Comparison of ENCODE assay signal across 1 cellular context in the genomic region with DNA sequence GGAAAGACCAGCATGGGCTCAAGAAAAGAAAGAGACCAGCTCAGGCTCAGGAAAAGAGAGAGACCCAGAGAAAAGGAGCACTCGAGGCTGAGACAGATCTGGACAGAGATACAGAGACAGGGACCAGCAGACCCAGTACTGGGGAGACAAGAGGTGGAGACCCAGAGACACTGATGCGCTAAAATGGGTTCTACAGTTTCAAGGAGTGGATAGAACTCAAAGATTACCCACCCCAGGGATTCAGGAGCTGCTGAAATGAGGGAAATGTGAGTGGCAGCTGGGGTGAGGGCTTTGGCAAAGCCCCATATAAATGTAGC.
TF ChIP-seq lines count a peak whose summit lies in the region.

No MANE protein-coding gene starts in this region.

TF ChIP-seq in SK-N-SH treated with all-trans-retinoic acid at 6 μM for 48 hours, 23 proteins besides CTCF, POLR2A, EP300 and RAD21 (continued from another document):
- TF ChIP-seq, protein P1, sequence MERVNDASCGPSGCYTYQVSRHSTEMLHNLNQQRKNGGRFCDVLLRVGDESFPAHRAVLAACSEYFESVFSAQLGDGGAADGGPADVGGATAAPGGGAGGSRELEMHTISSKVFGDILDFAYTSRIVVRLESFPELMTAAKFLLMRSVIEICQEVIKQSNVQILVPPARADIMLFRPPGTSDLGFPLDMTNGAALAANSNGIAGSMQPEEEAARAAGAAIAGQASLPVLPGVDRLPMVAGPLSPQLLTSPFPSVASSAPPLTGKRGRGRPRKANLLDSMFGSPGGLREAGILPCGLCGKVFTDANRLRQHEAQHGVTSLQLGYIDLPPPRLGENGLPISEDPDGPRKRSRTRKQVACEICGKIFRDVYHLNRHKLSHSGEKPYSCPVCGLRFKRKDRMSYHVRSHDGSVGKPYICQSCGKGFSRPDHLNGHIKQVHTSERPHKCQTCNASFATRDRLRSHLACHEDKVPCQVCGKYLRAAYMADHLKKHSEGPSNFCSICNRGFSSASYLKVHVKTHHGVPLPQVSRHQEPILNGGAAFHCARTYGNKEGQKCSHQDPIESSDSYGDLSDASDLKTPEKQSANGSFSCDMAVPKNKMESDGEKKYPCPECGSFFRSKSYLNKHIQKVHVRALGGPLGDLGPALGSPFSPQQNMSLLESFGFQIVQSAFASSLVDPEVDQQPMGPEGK (CRISPR knock-in tag; IDR thresholded peaks at IDR 0.05; ENCODE audit: borderline replicate concordance) = no peak
- TF ChIP-seq OSR1 (CRISPR knock-in tag; IDR thresholded peaks at IDR 0.05) = no peak
- no peak for TF ChIP-seq PPARA (CRISPR knock-in tag; IDR thresholded peaks at IDR 0.05; ENCODE audit: borderline replicate concordance)
- TF ChIP-seq SNAI2 (CRISPR knock-in tag; IDR thresholded peaks at IDR 0.05) = no peak
- TF ChIP-seq CSDC2 (CRISPR knock-in tag; IDR thresholded peaks at IDR 0.05) = no peak
- no peak for TF ChIP-seq ZNF70 (CRISPR knock-in tag; IDR thresholded peaks at IDR 0.05)
- TF ChIP-seq, protein P2, sequence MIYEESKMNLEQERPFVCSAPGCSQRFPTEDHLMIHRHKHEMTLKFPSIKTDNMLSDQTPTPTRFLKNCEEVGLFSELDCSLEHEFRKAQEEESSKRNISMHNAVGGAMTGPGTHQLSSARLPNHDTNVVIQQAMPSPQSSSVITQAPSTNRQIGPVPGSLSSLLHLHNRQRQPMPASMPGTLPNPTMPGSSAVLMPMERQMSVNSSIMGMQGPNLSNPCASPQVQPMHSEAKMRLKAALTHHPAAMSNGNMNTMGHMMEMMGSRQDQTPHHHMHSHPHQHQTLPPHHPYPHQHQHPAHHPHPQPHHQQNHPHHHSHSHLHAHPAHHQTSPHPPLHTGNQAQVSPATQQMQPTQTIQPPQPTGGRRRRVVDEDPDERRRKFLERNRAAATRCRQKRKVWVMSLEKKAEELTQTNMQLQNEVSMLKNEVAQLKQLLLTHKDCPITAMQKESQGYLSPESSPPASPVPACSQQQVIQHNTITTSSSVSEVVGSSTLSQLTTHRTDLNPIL (CRISPR knock-in tag; IDR thresholded peaks at IDR 0.05; ENCODE audit: low read depth) = no peak
- TF ChIP-seq TSHZ2 (CRISPR knock-in tag; IDR thresholded peaks at IDR 0.05) = no peak
- TF ChIP-seq ZFP30 (CRISPR knock-in tag; IDR thresholded peaks at IDR 0.05) = no peak
- TF ChIP-seq ARNTL (CRISPR knock-in tag; IDR thresholded peaks at IDR 0.05; ENCODE audit: borderline replicate concordance, low read depth) = no peak
- TF ChIP-seq ZNF565 (CRISPR knock-in tag; conservative IDR thresholded peaks at IDR 0.05; ENCODE audit: low read depth) = no peak
- no peak for TF ChIP-seq ZC3H10 (CRISPR knock-in tag; IDR thresholded peaks at IDR 0.05)
- TF ChIP-seq ESRRG (CRISPR knock-in tag; IDR thresholded peaks at IDR 0.05) = no peak
- TF ChIP-seq, protein P3, sequence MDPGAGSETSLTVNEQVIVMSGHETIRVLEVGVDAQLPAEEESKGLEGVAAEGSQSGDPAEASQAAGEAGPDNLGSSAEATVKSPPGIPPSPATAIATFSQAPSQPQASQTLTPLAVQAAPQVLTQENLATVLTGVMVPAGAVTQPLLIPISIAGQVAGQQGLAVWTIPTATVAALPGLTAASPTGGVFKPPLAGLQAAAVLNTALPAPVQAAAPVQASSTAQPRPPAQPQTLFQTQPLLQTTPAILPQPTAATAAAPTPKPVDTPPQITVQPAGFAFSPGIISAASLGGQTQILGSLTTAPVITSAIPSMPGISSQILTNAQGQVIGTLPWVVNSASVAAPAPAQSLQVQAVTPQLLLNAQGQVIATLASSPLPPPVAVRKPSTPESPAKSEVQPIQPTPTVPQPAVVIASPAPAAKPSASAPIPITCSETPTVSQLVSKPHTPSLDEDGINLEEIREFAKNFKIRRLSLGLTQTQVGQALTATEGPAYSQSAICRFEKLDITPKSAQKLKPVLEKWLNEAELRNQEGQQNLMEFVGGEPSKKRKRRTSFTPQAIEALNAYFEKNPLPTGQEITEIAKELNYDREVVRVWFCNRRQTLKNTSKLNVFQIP (CRISPR knock-in tag; IDR thresholded peaks at IDR 0.05; ENCODE audit: borderline replicate concordance, low read depth) = no peak
- TF ChIP-seq TCF4 (CRISPR knock-in tag; IDR thresholded peaks at IDR 0.05; ENCODE audit: borderline replicate concordance) = no peak
- TF ChIP-seq ZNF8 (CRISPR knock-in tag; IDR thresholded peaks at IDR 0.05) = no peak
